ENCODE assay signal across 8 cellular contexts in the genomic region with DNA sequence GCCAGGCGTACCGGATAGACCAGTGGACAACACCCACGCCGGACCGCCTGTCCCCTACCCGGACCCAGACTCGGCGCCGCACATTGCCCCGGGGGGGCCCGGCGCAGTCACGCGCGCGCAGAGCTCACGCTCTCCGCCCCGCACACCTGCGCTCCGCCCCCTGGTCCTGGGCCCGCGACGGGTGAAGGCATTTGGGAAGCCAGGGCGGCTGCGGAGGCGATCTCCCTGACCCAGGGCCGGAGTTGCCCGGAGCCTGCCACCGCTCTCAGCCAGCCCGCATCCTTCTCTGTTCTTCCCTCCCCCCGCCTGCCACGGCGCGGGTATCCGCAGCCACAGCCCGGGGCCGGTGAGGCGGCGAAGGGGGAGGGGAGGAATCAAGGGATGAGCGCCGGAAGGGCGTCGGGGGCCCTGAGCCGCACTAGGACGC. TPM values are rescaled to one million over a fixed set of nuclear protein-coding genes. Genes with fewer than 3 reads are reported as not detected.
DNase-seq lines count a peak whose midpoint lies in the region; ATAC-seq, FAIRE-seq and TF ChIP-seq lines count a peak whose summit lies in the region.

No MANE protein-coding gene starts in this region.

- H3K9ac ChIP-seq in colonic mucosa (ENCODE audit: low read depth in 2 of 2, low read length in 2 of 2) (peak overlapping the region; percentile 72 to 95), mesenchymal stem cell (ENCODE audit: low read length) (peak overlapping the region; percentile 94)

- H3K4me1 ChIP-seq in A549 = peaks cover 25% of the 10 kb centered on the region
- peaks cover 13% of the 10 kb centered on the region for H3K4me1 ChIP-seq in colonic mucosa
- peaks cover 29% of the 10 kb centered on the region for H3K4me1 ChIP-seq in mesenchymal stem cell (ENCODE audit: control insufficient read depth, insufficient read depth, low read depth, low read length)

- no peak overlapping the region for H2BK5ac ChIP-seq in mesenchymal stem cell (ENCODE audit: low read depth, low read length, poor library complexity, severe bottlenecking)

- H3K79me1 ChIP-seq in mesenchymal stem cell (replicated peaks; ENCODE audit: low read length, poor library complexity, severe bottlenecking) = peaks cover 23% of the 10 kb centered on the region

- H2AK5ac ChIP-seq in mesenchymal stem cell (ENCODE audit: low read length, severe bottlenecking) = no peak overlapping the region

- H3K4me2 ChIP-seq in A549 (peak overlapping the region; percentile 93), mesenchymal stem cell (ENCODE audit: low read length, poor library complexity, severe bottlenecking) (peak overlapping the region; percentile 98)

- H3K36me3 ChIP-seq in colonic mucosa (no peaks in the 10 kb centered on the region), mesenchymal stem cell (ENCODE audit: control insufficient read depth in 1 of 2, insufficient read depth in 2 of 2, low read depth in 1 of 2, low read length in 2 of 2) (peaks cover 27 to 30% of the 10 kb centered on the region in 2 experiments)

- H2AFZ ChIP-seq in mesenchymal stem cell (ENCODE audit: low read depth, low read length) = peak overlapping the region; percentile 80

- TF ChIP-seq EP300 in A549 (IDR thresholded peaks at IDR 0.05) = no peak

- H2BK120ac ChIP-seq in mesenchymal stem cell (ENCODE audit: low read depth, low read length) = no peak overlapping the region

- peak overlapping the region; percentile 33 for H2BK15ac ChIP-seq in mesenchymal stem cell (ENCODE audit: low read depth, poor library complexity, severe bottlenecking)

- H3K9me3 ChIP-seq in A549 (no peaks in the 10 kb centered on the region), colonic mucosa (no peaks in the 10 kb centered on the region), mesenchymal stem cell (ENCODE audit: control insufficient read depth, low read length) (no peaks in the 10 kb centered on the region)

- H3K4ac ChIP-seq in mesenchymal stem cell (ENCODE audit: low read depth in 1 of 2, low read length in 2 of 2) = peak overlapping the region in 1 of 2 experiments; percentile 54

- no peak overlapping the region for H4K8ac ChIP-seq in mesenchymal stem cell (ENCODE audit: low read length)

- peak overlapping the region in 1 of 2 experiments; percentile 12 for H2BK12ac ChIP-seq in mesenchymal stem cell (ENCODE audit: low read length in 2 of 2)

- peak overlapping the region; percentile 63 to 92 for H3K27ac ChIP-seq in A549
- peak overlapping the region; percentile 58 for H3K27ac ChIP-seq in colonic mucosa
- H3K27ac ChIP-seq in mesenchymal stem cell (ENCODE audit: low read length, poor library complexity, severe bottlenecking) = no peak overlapping the region

- H3K4me3 ChIP-seq in A549 = peak overlapping the region; percentile 83
- H3K4me3 ChIP-seq in colonic mucosa = peak overlapping the region; percentile 78
- peak overlapping the region; percentile 69 to 90 for H3K4me3 ChIP-seq in mesenchymal stem cell (ENCODE audit: insufficient read depth in 1 of 2, low read depth in 1 of 2, low read length in 2 of 2)

- peak overlapping the region in 1 of 2 experiments; percentile 35 for H3K23ac ChIP-seq in mesenchymal stem cell (ENCODE audit: low read length in 2 of 2)

- peak overlapping the region; percentile 54 to 63 for H3K18ac ChIP-seq in mesenchymal stem cell (ENCODE audit: low read depth in 1 of 2, low read length in 2 of 2)

- POLR2A ChIA-PET in A549 (lab: Yijun Ruan, JAX) = interaction anchor here (0.6 to 3.0 kb wide), 14 partner anchors 10 to 688 kb away, joined by 3 to 33 read pairs (median 4); partner anchors contain the start of genes DELE1, DIAPH1, FCHSD1 and GNPDA1

- TF ChIP-seq RAD21 in A549 (conservative IDR thresholded peaks at IDR 0.05 in 1 of 2, IDR thresholded peaks at IDR 0.05 in 1 of 2) = no peak

- no peak for TF ChIP-seq POLR2A in A549 (IDR thresholded peaks at IDR 0.05; ENCODE audit: low read length)

- TF ChIP-seq CTCF in A549 (IDR thresholded peaks at IDR 0.05) = no peak
- TF ChIP-seq CTCF in colonic mucosa (IDR thresholded peaks at IDR 0.05) = no peak

- no peaks in the 10 kb centered on the region for H3K27me3 ChIP-seq in colonic mucosa
- H3K27me3 ChIP-seq in mesenchymal stem cell (ENCODE audit: control insufficient read depth in 1 of 2, insufficient read depth in 1 of 2, low read length in 2 of 2) = peaks cover 0 to 4% of the 10 kb centered on the region in 2 experiments

- CTCF ChIA-PET in A549 (lab: Yijun Ruan, JAX) = interaction anchor here (0.7 to 11.9 kb wide), 12 partner anchors 10 to 1062 kb away, joined by 3 to 170 read pairs (median 4); partner anchors contain the start of gene DIAPH1

- H3K14ac ChIP-seq in mesenchymal stem cell (ENCODE audit: low read length in 2 of 2) = peak overlapping the region in 1 of 2 experiments; percentile 44

- peak overlapping the region; percentile 46 for H4K91ac ChIP-seq in mesenchymal stem cell (ENCODE audit: low read length)

- no peak for FAIRE-seq in A549 (lab: Jason Lieb, UNC)

- under 1% methylated on average over 17 of the region's 46 CpGs for WGBS in A549 (ENCODE audit: missing lambda C conversion rate)
- WGBS in mesenchymal stem cell = 1% methylated on average over 31 of the region's 46 CpGs

- peak; percentile 36 to 55; a peak in 5 of 6 replicates for ATAC-seq in A549
- ATAC-seq in GM19035 (IDR thresholded peaks at IDR 0.05; ENCODE audit: unreplicated experiment) = peak; percentile 31
- ATAC-seq in HG03432 (IDR thresholded peaks at IDR 0.05; ENCODE audit: unreplicated experiment) = peak; percentile 23
- peak; percentile 62 to 66 for ATAC-seq in activated CD4-positive, CD25-positive, alpha-beta regulatory T cell treated with anti-CD3 and anti-CD28 coated beads, Interleukin-2, amount 50 U/mL, for 24 hours

- DNase-seq in A549 (ENCODE audit: low read depth in 1 of 2, low spot score in 1 of 2) (peak in 1 of 2 experiments; percentile 45), colonic mucosa (peak; percentile 55), mesenchymal stem cell (no peak), SKM-1 (lab: John Stamatoyannopoulos, UW; ENCODE audit: unreplicated experiment) (no peak)
- DNase-seq in stimulated activated naive CD4-positive, alpha-beta T cell treated with Interleukin-2 at 50 U/mL for 16 hours (lab: John Stamatoyannopoulos, UW) = peak; percentile 51

- intact Hi-C loops in colonic mucosa (cut with DNase I) = no loop called here

TF ChIP-seq in A549, 52 proteins besides CTCF, POLR2A, EP300 and RAD21 (continues in another document):
- TF ChIP-seq HOXB5 (CRISPR knock-in tag; IDR thresholded peaks at IDR 0.05) (0 out of 2 replicates have a peak, but pooled peaks have one; percentile 23), RARB (CRISPR knock-in tag; IDR thresholded peaks at IDR 0.05) (no peak), EHF (CRISPR knock-in tag; IDR thresholded peaks at IDR 0.05) (no peak)
- TF ChIP-seq, protein P1, sequence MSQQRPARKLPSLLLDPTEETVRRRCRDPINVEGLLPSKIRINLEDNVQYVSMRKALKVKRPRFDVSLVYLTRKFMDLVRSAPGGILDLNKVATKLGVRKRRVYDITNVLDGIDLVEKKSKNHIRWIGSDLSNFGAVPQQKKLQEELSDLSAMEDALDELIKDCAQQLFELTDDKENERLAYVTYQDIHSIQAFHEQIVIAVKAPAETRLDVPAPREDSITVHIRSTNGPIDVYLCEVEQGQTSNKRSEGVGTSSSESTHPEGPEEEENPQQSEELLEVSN (IDR thresholded peaks at IDR 0.05; ENCODE audit: borderline replicate concordance, low read depth) = 0 out of 2 replicates have a peak, but pooled peaks have one; percentile 6

RNA-seq across cellular contexts. Expression of gene RELL2, which starts 0.5 kb away (rescaled TPM):
- polyA plus RNA-seq in A549 (2011; rRNA removed) = 2.8 and 3.6 TPM in 2 replicates
- polyA plus RNA-seq in A549 (2012; cell fraction: cytosol; rRNA removed) = 4.7 and 4.9 TPM in 2 replicates
- polyA plus RNA-seq in A549 (2012; cell fraction: nucleus; rRNA removed) = 16.1 and 20.1 TPM in 2 replicates
- polyA plus RNA-seq in A549 (2017; fragmentation: RNase III; extraction: RNeasy Plus Mini Kit Qiagen cat#74134 plus additional on column Dnase treatment) = 5.0 to 6.5 TPM (median 6.5 TPM) in 3 replicates
- 1.9 and 2.5 TPM in 2 replicates for polyA minus RNA-seq in A549 (2011; rRNA and poly(A)+ RNA removed)
- total RNA-seq in colonic mucosa = 1 to 10 TPM; 2.1 to 6.7 TPM
- polyA plus RNA-seq in mesenchymal stem cell (2013, experiment 1 of 2) = 4.3 TPM
- 4.2 TPM for polyA plus RNA-seq in mesenchymal stem cell (2013, experiment 2 of 2)

RNA-seq across cellular contexts. Expression of gene HDAC3, which starts 0.6 kb away (rescaled TPM):
- polyA plus RNA-seq in A549 (2011; rRNA removed) (67.3 and 80.0 TPM in 2 replicates), A549 (2017; fragmentation: RNase III; extraction: RNeasy Plus Mini Kit Qiagen cat#74134 plus additional on column Dnase treatment) (51.1 to 56.9 TPM (median 51.7 TPM) in 3 replicates)
- 69.5 and 84.1 TPM in 2 replicates for polyA plus RNA-seq in A549 (2012; cell fraction: cytosol; rRNA removed)
- 82.2 and 128 TPM in 2 replicates for polyA plus RNA-seq in A549 (2012; cell fraction: nucleus; rRNA removed)
- 67.7 and 68.1 TPM in 2 replicates for polyA minus RNA-seq in A549 (2011; rRNA and poly(A)+ RNA removed)
- total RNA-seq in colonic mucosa = 10 to 100 TPM; 36.6 to 44.0 TPM
- polyA plus RNA-seq in mesenchymal stem cell (2013, experiment 1 of 2) = 42.8 TPM
- polyA plus RNA-seq in mesenchymal stem cell (2013, experiment 2 of 2) = 42.2 TPM

RNA-seq across cellular contexts. Expression of gene FCHSD1, which starts 13.9 kb away (rescaled TPM):
- polyA plus RNA-seq in A549 (2011; rRNA removed) = 11.0 and 12.2 TPM in 2 replicates
- 9.2 and 9.7 TPM in 2 replicates for polyA plus RNA-seq in A549 (2012; cell fraction: cytosol; rRNA removed)
- polyA plus RNA-seq in A549 (2012; cell fraction: nucleus; rRNA removed) = 87.6 and 92.1 TPM in 2 replicates
- polyA plus RNA-seq in A549 (2017; fragmentation: RNase III; extraction: RNeasy Plus Mini Kit Qiagen cat#74134 plus additional on column Dnase treatment) = 10.1 to 14.5 TPM (median 14.0 TPM) in 3 replicates
- polyA minus RNA-seq in A549 (2011; rRNA and poly(A)+ RNA removed) = 6.9 and 12.2 TPM in 2 replicates
- total RNA-seq in colonic mucosa = 10 to 100 TPM; 14.1 to 15.4 TPM
- 17.4 TPM for polyA plus RNA-seq in mesenchymal stem cell (2013, experiment 1 of 2)
- 17.0 TPM for polyA plus RNA-seq in mesenchymal stem cell (2013, experiment 2 of 2)

RNA-seq across cellular contexts. Expression of gene DIAPH1, which starts 18.5 kb away (rescaled TPM):
- polyA plus RNA-seq in A549 (2011; rRNA removed) (53.4 and 82.2 TPM in 2 replicates), A549 (2017; fragmentation: RNase III; extraction: RNeasy Plus Mini Kit Qiagen cat#74134 plus additional on column Dnase treatment) (57.4 to 59.8 TPM (median 59.4 TPM) in 3 replicates)
- polyA plus RNA-seq in A549 (2012; cell fraction: cytosol; rRNA removed) = 27.8 and 37.6 TPM in 2 replicates
- 183 and 188 TPM in 2 replicates for polyA plus RNA-seq in A549 (2012; cell fraction: nucleus; rRNA removed)
- polyA minus RNA-seq in A549 (2011; rRNA and poly(A)+ RNA removed) = 157 and 182 TPM in 2 replicates
- 100 to 1,000 TPM; 113 to 143 TPM for total RNA-seq in colonic mucosa
- polyA plus RNA-seq in mesenchymal stem cell (2013, experiment 1 of 2) = 20.3 TPM
- polyA plus RNA-seq in mesenchymal stem cell (2013, experiment 2 of 2) = 19.1 TPM

RNA-seq across cellular contexts. Expression of gene ARAP3, which starts 44.8 kb away (rescaled TPM):
- polyA plus RNA-seq in A549 (2011; rRNA removed) (3.0 and 4.5 TPM in 2 replicates), A549 (2017; fragmentation: RNase III; extraction: RNeasy Plus Mini Kit Qiagen cat#74134 plus additional on column Dnase treatment) (5.1 to 6.9 TPM (median 6.6 TPM) in 3 replicates)
- 3.6 and 4.3 TPM in 2 replicates for polyA plus RNA-seq in A549 (2012; cell fraction: cytosol; rRNA removed)
- polyA plus RNA-seq in A549 (2012; cell fraction: nucleus; rRNA removed) = 16.2 and 16.7 TPM in 2 replicates
- 6.8 and 8.2 TPM in 2 replicates for polyA minus RNA-seq in A549 (2011; rRNA and poly(A)+ RNA removed)
- total RNA-seq in colonic mucosa = 10 to 100 TPM in 1 of 2 donors, 1 to 10 TPM in 1; 5.1 to 15.4 TPM
- 6.8 TPM for polyA plus RNA-seq in mesenchymal stem cell (2013, experiment 1 of 2)
- 6.3 TPM for polyA plus RNA-seq in mesenchymal stem cell (2013, experiment 2 of 2)

Comparison
In these comparisons a context has a peak if more than half of its experiments do, and no peak if none do; other contexts are left out.
1. DNase-seq: peak in colonic mucosa (single experiment) and stimulated activated naive CD4-positive, alpha-beta T cell treated with Interleukin-2 at 50 U/mL for 16 hours (single experiment); none in mesenchymal stem cell (single experiment) and SKM-1 (single experiment).
2. Peak in every context shown above with its lines, with median percentiles within 50 percentile points of each other: ATAC-seq and H3K4me3 ChIP-seq.